ENCODE assay signal across 14 cellular contexts in the genomic region with DNA sequence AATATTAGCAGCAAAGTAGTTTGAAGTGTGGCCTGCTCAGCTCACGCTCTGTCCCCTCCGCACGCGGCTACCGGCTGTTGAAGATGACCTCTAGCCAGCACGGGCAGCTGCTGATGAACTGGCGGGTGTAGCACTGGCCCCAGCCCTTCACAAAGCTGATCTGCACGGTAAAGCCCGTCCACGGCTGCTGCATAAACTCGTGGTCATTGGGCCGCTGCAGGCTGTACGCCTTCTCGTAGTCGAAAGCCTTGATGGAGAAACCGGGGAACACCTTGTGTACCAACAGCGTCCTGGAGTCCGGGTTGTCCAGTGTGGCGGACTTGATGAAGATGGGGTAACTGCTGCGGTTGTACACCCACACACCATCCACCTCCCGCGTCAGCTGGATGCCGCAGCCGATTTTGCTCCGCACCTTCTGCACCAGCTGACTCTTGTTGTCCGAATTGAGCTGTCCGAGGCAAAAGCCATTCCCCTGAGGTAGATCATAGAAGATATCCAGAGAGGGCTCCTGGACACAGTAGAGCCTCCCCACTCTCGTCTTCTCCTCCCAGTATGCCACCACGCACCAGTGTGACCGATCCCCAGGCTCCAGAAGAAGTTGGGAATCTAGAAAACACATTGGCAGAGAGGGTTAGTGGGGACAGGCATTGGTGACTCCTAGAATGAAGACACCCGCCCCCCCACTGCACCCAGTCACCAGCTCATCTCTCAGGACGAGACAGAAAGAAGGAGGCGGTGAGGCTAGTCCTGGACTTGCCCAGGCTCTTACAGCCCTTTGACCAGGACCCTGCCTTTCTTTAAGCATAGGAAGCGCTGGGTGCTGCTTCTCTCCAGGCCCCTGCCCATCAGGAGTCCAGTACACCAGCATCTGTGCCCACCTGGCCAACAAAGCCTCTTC. TPM values are rescaled to one million over a fixed set of nuclear protein-coding genes. Genes with fewer than 3 reads are reported as not detected.
A peak's percentile ranks its signal among the peaks of the same experiment; 100 is the strongest.
DNase-seq lines count a peak whose midpoint lies in the region; ATAC-seq and TF ChIP-seq lines count a peak whose summit lies in the region.
"Had no signal": no experiment of that assay in that cellular context is flagged by ENCODE, and none has a peak within 500 bp of the region (broad histone marks: within the 10 kb centered on the region; RNA-seq: fewer than 3 reads in every experiment).

No MANE protein-coding gene starts in this region.

- H3K27me3 Mint-ChIP-seq in chondrocyte (ENCODE audit: low read depth) (no peaks in the 10 kb centered on the region), mesothelial cell of epicardium (ENCODE audit: low read depth) (no peaks in the 10 kb centered on the region)
- H3K27me3 Mint-ChIP-seq: activated CD4-positive, alpha-beta T cell treated with anti-CD3 and anti-CD28 coated beads, Interleukin-2, amount 10 ng/mL, durations not matched to agents 7 days and 5 days; activated naive CD8-positive, alpha-beta T cell treated with anti-CD3 and anti-CD28 coated beads for 36 hours had no signal

- no peak for ATAC-seq in GM21723 (IDR thresholded peaks at IDR 0.05; ENCODE audit: unreplicated experiment)

- H3K27me3 ChIP-seq in tibial artery: no peaks in the 10 kb centered on the region

- H3K4me1 Mint-ChIP-seq in chondrocyte (ENCODE audit: low read depth) (peaks cover 96% of the 10 kb centered on the region), mesothelial cell of epicardium (peaks cover 72% of the 10 kb centered on the region)

- H3K4me1 ChIP-seq in tibial artery: peaks cover 0 to 87% (median 72%) of the 10 kb centered on the region in 4 donors

- intact Hi-C loops in tibial artery (cut with DNase I; ENCODE audit: low total_unique reads): no loop called here

- peak overlapping the region; percentile 73 to 88 for H3K27ac ChIP-seq in tibial artery

- H3K36me3 Mint-ChIP-seq in chondrocyte (ENCODE audit: low read depth): peaks cover 34% of the 10 kb centered on the region
- H3K36me3 Mint-ChIP-seq in mesothelial cell of epicardium: peaks cover 13% of the 10 kb centered on the region

- peaks cover 11 to 34% (median 16%) of the 10 kb centered on the region in 3 donors for H3K36me3 ChIP-seq in tibial artery

- TF ChIP-seq CTCF in chondrocyte (IDR thresholded peaks at IDR 0.05) (no peak), mesothelial cell of epicardium (IDR thresholded peaks at IDR 0.05; ENCODE audit: unreplicated experiment) (no peak), tibial artery (IDR thresholded peaks at IDR 0.05) (no peak)

- peak; percentile 55 for DNase-seq in activated effector memory CD4-positive, alpha-beta T cell treated with anti-CD3 and anti-CD28 coated beads, Interleukin-2, amount 50 U/mL, for 16 hours
- no peak for DNase-seq in activated effector memory CD4-positive, alpha-beta T cell treated with Interleukin-2 at 50 U/mL for 16 hours
- DNase-seq in chondrocyte (ENCODE audit: low spot score) (peak; percentile 86), mesothelial cell of epicardium (ENCODE audit: low spot score in 2 of 2, unreplicated experiment in 2 of 2) (no peak), tibial artery (peak in 1 of 2 donors; percentile 64), activated gamma-delta T cell (lab: John Stamatoyannopoulos, UW) (no peak)
- DNase-seq in activated naive CD4-positive, alpha-beta T cell (lab: John Stamatoyannopoulos, UW): no peak
- DNase-seq: ACHN; activated CD4-positive, alpha-beta T cell treated with anti-CD3 and anti-CD28 coated beads, Interleukin-2, amount 10 ng/mL, durations not matched to agents 7 days and 5 days; activated naive CD8-positive, alpha-beta T cell treated with anti-CD3 and anti-CD28 coated beads for 36 hours; effector memory CD4-positive, alpha-beta T cell; NCI-H1694 treated with DMSO at 0.1 percent for 48 hours had no signal

- peak overlapping the region in 1 of 2 donors; percentile 37 for H3K4me3 ChIP-seq in tibial artery
- H3K4me3 ChIP-seq: GM23338 had no signal

- H3K9me3 ChIP-seq in tibial artery: no peaks in the 10 kb centered on the region

- peak overlapping the region; percentile 96 for H3K27ac Mint-ChIP-seq in chondrocyte (ENCODE audit: unreplicated experiment)
- H3K27ac Mint-ChIP-seq in mesothelial cell of epicardium: peak overlapping the region; percentile 99
- H3K27ac Mint-ChIP-seq: activated CD4-positive, alpha-beta T cell treated with anti-CD3 and anti-CD28 coated beads, Interleukin-2, amount 10 ng/mL, durations not matched to agents 7 days and 5 days; activated naive CD8-positive, alpha-beta T cell treated with anti-CD3 and anti-CD28 coated beads for 36 hours; GM23338 had no signal

- H3K9me3 Mint-ChIP-seq in chondrocyte (ENCODE audit: low read depth) (no peaks in the 10 kb centered on the region), mesothelial cell of epicardium (no peaks in the 10 kb centered on the region)
- H3K9me3 Mint-ChIP-seq: activated CD4-positive, alpha-beta T cell treated with anti-CD3 and anti-CD28 coated beads, Interleukin-2, amount 10 ng/mL, durations not matched to agents 7 days and 5 days; activated naive CD8-positive, alpha-beta T cell treated with anti-CD3 and anti-CD28 coated beads for 36 hours had no signal

- H3K4me3 Mint-ChIP-seq in chondrocyte (ENCODE audit: unreplicated experiment): no peak overlapping the region
- H3K4me3 Mint-ChIP-seq in mesothelial cell of epicardium: no peak overlapping the region
- H3K4me3 Mint-ChIP-seq: activated naive CD8-positive, alpha-beta T cell treated with anti-CD3 and anti-CD28 coated beads for 36 hours; GM23338 had no signal

RNA-seq across cellular contexts. Expression of a gene that starts 29.2 kb away (rescaled TPM):
- total RNA-seq in chondrocyte (61.2 to 99.9 TPM (median 70.1 TPM) in 3 replicates), mesothelial cell of epicardium (75.5 to 77.6 TPM (median 76.8 TPM) in 3 replicates)

Comparison
In these comparisons a context has a peak if more than half of its experiments do, and no peak if none do; other contexts are left out.
1. DNase-seq: peak in activated effector memory CD4-positive, alpha-beta T cell treated with anti-CD3 and anti-CD28 coated beads, Interleukin-2, amount 50 U/mL, for 16 hours (single experiment) and chondrocyte (single experiment); none in activated effector memory CD4-positive, alpha-beta T cell treated with Interleukin-2 at 50 U/mL for 16 hours (single experiment), mesothelial cell of epicardium (0 of 2), activated naive CD4-positive, alpha-beta T cell (0 of 4) and activated gamma-delta T cell (single experiment).